In genomic region chr16:69763557-69763942, GRCh38 we compare ENCODE assay signal across 9 cellular contexts. TPM values are rescaled to one million over a fixed set of nuclear protein-coding genes. Genes with fewer than 3 reads are reported as not detected.
DNase-seq lines count a peak whose midpoint lies in the region; ATAC-seq and TF ChIP-seq lines count a peak whose summit lies in the region.
"Had no signal": no experiment of that assay in that cellular context is flagged by ENCODE, and none has a peak within 500 bp of the region (broad histone marks: within the 10 kb centered on the region; RNA-seq: fewer than 3 reads in every experiment).

No MANE protein-coding gene starts in this region.

- H3K27ac Mint-ChIP-seq in activated CD4-positive, alpha-beta memory T cell treated with anti-CD3 and anti-CD28 coated beads for 36 hours: peak overlapping the region; percentile 93
- no peak overlapping the region for H3K27ac Mint-ChIP-seq in glutamatergic neuron (ENCODE audit: unreplicated experiment)

- TF ChIP-seq CTCF in HCT116 (IDR thresholded peaks at IDR 0.05 in 2 of 3, conservative IDR thresholded peaks at IDR 0.05 in 1 of 3; ENCODE audit: borderline replicate concordance in 1 of 3, insufficient read depth in 1 of 3, low read depth in 2 of 3, low read length in 2 of 3): no peak
- TF ChIP-seq CTCF in glutamatergic neuron (IDR thresholded peaks at IDR 0.05; ENCODE audit: partially characterized antibody, unreplicated experiment): no peak
- TF ChIP-seq CTCF in vagina (IDR thresholded peaks at IDR 0.05): no peak

- H3K27ac ChIP-seq in HCT116 (ENCODE audit: low read depth, low read length) (no peak overlapping the region), skeletal muscle tissue (ENCODE audit: low read depth, low read length) (no peak overlapping the region), vagina (no peak overlapping the region)

- POLR2A ChIA-PET in HCT116 (lab: Charles Lee): interaction anchor here (2.0 kb wide), 1 partner anchor 9 kb away, joined by 5 read pairs; the partner anchor contains the start of gene NOB1
- POLR2A ChIA-PET in activated CD4-positive, alpha-beta memory T cell treated with anti-CD3 and anti-CD28 coated beads for 36 hours (lab: Charles Lee): interaction anchor here (2.9 to 3.3 kb wide), 2 partner anchors 9 to 10 kb away, joined by 16 to 24 read pairs; partner anchors contain the start of gene NOB1

- peaks cover 48% of the 10 kb centered on the region for H3K79me2 ChIP-seq in HCT116 (ENCODE audit: insufficient read depth, low read length)

- CTCF ChIA-PET in HCT116 (lab: Charles Lee): no interaction called here
- CTCF ChIA-PET in activated CD4-positive, alpha-beta memory T cell treated with anti-CD3 and anti-CD28 coated beads for 36 hours (lab: Charles Lee): interaction anchor here (0.8 to 2.1 kb wide), 4 partner anchors 8 to 199 kb away, joined by 4 to 14 read pairs (median 4); partner anchors contain the start of gene NOB1

- TF ChIP-seq RAD21 in HCT116 (IDR thresholded peaks at IDR 0.05; ENCODE audit: low read depth): no peak

- no peaks in the 10 kb centered on the region for H3K27me3 Mint-ChIP-seq in activated CD4-positive, alpha-beta memory T cell treated with anti-CD3 and anti-CD28 coated beads for 36 hours
- H3K27me3 Mint-ChIP-seq in glutamatergic neuron (ENCODE audit: unreplicated experiment): no peaks in the 10 kb centered on the region

- intact Hi-C loops in HCT116 (cut with micrococcal nuclease) (no loop called here), vagina (cut with DNase I) (no loop called here)
- intact Hi-C loops in activated CD4-positive, alpha-beta memory T cell treated with anti-CD3 and anti-CD28 coated beads for 36 hours (cut with micrococcal nuclease): no loop called here

- H4K20me1 ChIP-seq in HCT116 (ENCODE audit: insufficient read depth): no peaks in the 10 kb centered on the region

- no peak for ATAC-seq in HCT116

- no peaks in the 10 kb centered on the region for H3K9me3 Mint-ChIP-seq in activated CD4-positive, alpha-beta memory T cell treated with anti-CD3 and anti-CD28 coated beads for 36 hours
- peaks cover 5% of the 10 kb centered on the region for H3K9me3 Mint-ChIP-seq in glutamatergic neuron (ENCODE audit: unreplicated experiment)

- peak overlapping the region; percentile 86 for H3K4me2 ChIP-seq in HCT116 (ENCODE audit: low read length)

- H3K4me3 ChIP-seq in HCT116 (replicated peaks in 1 of 2; ENCODE audit: low read depth in 1 of 2, low read length in 2 of 2) (peak overlapping the region; percentile 61 to 98), skeletal muscle tissue (ENCODE audit: low read length in 3 of 3) (peak overlapping the region in 1 of 3 donors; percentile 76), vagina (no peak overlapping the region)

- TF ChIP-seq POLR2A in HCT116 (IDR thresholded peaks at IDR 0.05; ENCODE audit: borderline replicate concordance, extremely low read depth, insufficient read depth, insufficient read length) (no peak), vagina (IDR thresholded peaks at IDR 0.05) (no peak)

- H3K4me1 ChIP-seq in HCT116 (ENCODE audit: control insufficient read depth in 1 of 2, insufficient read depth in 2 of 2, low read length in 2 of 2) (peaks cover 9 to 20% of the 10 kb centered on the region in 2 experiments; a peak in 3 of 4 replicates), skeletal muscle tissue (ENCODE audit: control insufficient read depth in 3 of 3, insufficient read depth in 3 of 3, low read length in 3 of 3) (peaks cover 0 to 12% (median 9%) of the 10 kb centered on the region in 3 donors), vagina (peaks cover 9% of the 10 kb centered on the region)

- peak overlapping the region; percentile 95 for H3K4me3 Mint-ChIP-seq in activated CD4-positive, alpha-beta memory T cell treated with anti-CD3 and anti-CD28 coated beads for 36 hours
- peak overlapping the region; percentile 89 for H3K4me3 Mint-ChIP-seq in glutamatergic neuron (ENCODE audit: unreplicated experiment)

- H3K4me1 Mint-ChIP-seq in activated CD4-positive, alpha-beta memory T cell treated with anti-CD3 and anti-CD28 coated beads for 36 hours (ENCODE audit: low read depth): peaks cover 40% of the 10 kb centered on the region
- peaks cover 5% of the 10 kb centered on the region for H3K4me1 Mint-ChIP-seq in glutamatergic neuron (ENCODE audit: low read depth, unreplicated experiment)

- H3K9me2 ChIP-seq in HCT116 (ENCODE audit: insufficient read depth): no peaks in the 10 kb centered on the region

- H3K9ac ChIP-seq in HCT116 (ENCODE audit: low read length): peak overlapping the region; percentile 91
- H3K9ac ChIP-seq in skeletal muscle tissue (ENCODE audit: low read depth in 1 of 3, low read length in 3 of 3): peak overlapping the region; percentile 6 to 94 (median 79)

- H2AFZ ChIP-seq in HCT116 (ENCODE audit: low read depth, low read length, poor library complexity, severe bottlenecking): no peak overlapping the region

- no peaks in the 10 kb centered on the region for H3K36me3 ChIP-seq in HCT116 (ENCODE audit: control insufficient read depth in 1 of 2, insufficient read depth in 2 of 2, low read length in 2 of 2)
- H3K36me3 ChIP-seq in skeletal muscle tissue (ENCODE audit: control insufficient read depth in 3 of 3, insufficient read depth in 3 of 3, low read length in 3 of 3): peaks cover 0 to 2% (median 0%) of the 10 kb centered on the region in 3 donors
- H3K36me3 ChIP-seq in vagina: no peaks in the 10 kb centered on the region
- H3K36me3 ChIP-seq: cardiac muscle cell had no signal

- no TSS peak for BruUV-seq in HCT116 (replicated peaks; lab: Mats Ljungman, UMichigan)

- DNase-seq in HCT116 (ENCODE audit: low read depth, low spot score) (no peak), glutamatergic neuron (no peak), vagina (ENCODE audit: extremely low spot score in 2 of 2) (no peak), NCI-H2227 treated with DMSO at 0.1 percent for 48 hours (lab: John Stamatoyannopoulos, UW) (no peak), HuH-7.5 (ENCODE audit: low spot score) (no peak), SKM-1 (lab: John Stamatoyannopoulos, UW; ENCODE audit: unreplicated experiment) (no peak)
- no peak for DNase-seq in activated CD4-positive, alpha-beta memory T cell treated with anti-CD3 and anti-CD28 coated beads for 36 hours

- H3K36me3 Mint-ChIP-seq in activated CD4-positive, alpha-beta memory T cell treated with anti-CD3 and anti-CD28 coated beads for 36 hours: peaks cover 2% of the 10 kb centered on the region
- H3K36me3 Mint-ChIP-seq in glutamatergic neuron (ENCODE audit: unreplicated experiment): peaks cover 7% of the 10 kb centered on the region

- H3K27me3 ChIP-seq in HCT116 (ENCODE audit: insufficient read depth, low read length) (no peaks in the 10 kb centered on the region), skeletal muscle tissue (ENCODE audit: control insufficient read depth in 3 of 3, insufficient read depth in 3 of 3, low read length in 3 of 3) (no peaks in the 10 kb centered on the region), vagina (no peaks in the 10 kb centered on the region)
- H3K27me3 ChIP-seq: cardiac muscle cell had no signal

- RAD21 ChIA-PET in HCT116 (lab: Charles Lee; ENCODE audit: low non-redundant PET in 1 of 2, low total read pairs in 2 of 2, uncharacterized antibody in 2 of 2, unreplicated experiment in 2 of 2): no interaction called here

- no peaks in the 10 kb centered on the region for H3K9me3 ChIP-seq in HCT116 (ENCODE audit: control insufficient read depth in 1 of 2, insufficient read depth in 1 of 2, low read depth in 1 of 2, low read length in 2 of 2)
- H3K9me3 ChIP-seq in skeletal muscle tissue (ENCODE audit: control insufficient read depth in 3 of 3, low read length in 3 of 3): no peaks in the 10 kb centered on the region
- H3K9me3 ChIP-seq in vagina: no peaks in the 10 kb centered on the region

TF ChIP-seq in HCT116, 20 proteins besides CTCF, POLR2A, EP300 and RAD21 (continues in another document):
- no peak for TF ChIP-seq TCF7L2 (IDR thresholded peaks at IDR 0.05; ENCODE audit: borderline replicate concordance, extremely low read depth, insufficient read depth, insufficient read length)
- no peak for TF ChIP-seq SP1 (IDR thresholded peaks at IDR 0.05; ENCODE audit: low read depth)
- TF ChIP-seq FOSL1 (IDR thresholded peaks at IDR 0.05; ENCODE audit: low read depth): no peak
- TF ChIP-seq MAX (IDR thresholded peaks at IDR 0.05): no peak
- no peak for TF ChIP-seq ZNF274 (IDR thresholded peaks at IDR 0.05; ENCODE audit: low read depth, low read length)
- TF ChIP-seq ZBTB33 (IDR thresholded peaks at IDR 0.05; ENCODE audit: extremely low read depth, insufficient replicate concordance, low read length): no peak
- no peak for TF ChIP-seq EZH2 (IDR thresholded peaks at IDR 0.05)

RNA-seq across cellular contexts. Expression of gene WWP2, which starts 1.4 kb away (rescaled TPM):
- total RNA-seq in HCT116 (2021; ENCODE audit: unreplicated experiment) (44.2 TPM), glutamatergic neuron (ENCODE audit: unreplicated experiment) (46.8 TPM), skeletal muscle tissue (14.1 TPM), vagina (26.0 TPM)
- 20.3 and 21.9 TPM in 2 replicates for polyA plus RNA-seq in HCT116 (2012)
- 10 to 100 TPM; 35.8 to 39.5 TPM for total RNA-seq in activated CD4-positive, alpha-beta memory T cell treated with anti-CD3 and anti-CD28 coated beads for 36 hours

RNA-seq across cellular contexts. Expression of gene NOB1, which starts 8.8 kb away (rescaled TPM):
- total RNA-seq in HCT116 (2021; ENCODE audit: unreplicated experiment): 172 TPM
- polyA plus RNA-seq in HCT116 (2012): 213 and 237 TPM in 2 replicates
- total RNA-seq in activated CD4-positive, alpha-beta memory T cell treated with anti-CD3 and anti-CD28 coated beads for 36 hours: 10 to 100 TPM; 92.4 to 95.2 TPM
- 22.7 TPM for total RNA-seq in glutamatergic neuron (ENCODE audit: unreplicated experiment)
- 17.2 TPM for total RNA-seq in skeletal muscle tissue
- 67.0 TPM for total RNA-seq in vagina

RNA-seq across cellular contexts. Expression of gene NQO1, which starts 37.2 kb away (rescaled TPM):
- 519 TPM for total RNA-seq in HCT116 (2021; ENCODE audit: unreplicated experiment)
- 323 and 330 TPM in 2 replicates for polyA plus RNA-seq in HCT116 (2012)
- 10 to 100 TPM; 14.9 to 18.2 TPM for total RNA-seq in activated CD4-positive, alpha-beta memory T cell treated with anti-CD3 and anti-CD28 coated beads for 36 hours
- total RNA-seq in glutamatergic neuron (ENCODE audit: unreplicated experiment): 7.2 TPM
- total RNA-seq in skeletal muscle tissue: 5.7 TPM
- 84.5 TPM for total RNA-seq in vagina

Comparison
In these comparisons a context has a peak if more than half of its experiments do, and no peak if none do; other contexts are left out.
1. H3K4me3 ChIP-seq: peak in HCT116 (2 of 2); none in vagina (0 of 2).